In genomic region chr5:33068786-33069185, GRCh38 we compare ENCODE assay signal across 14 cellular contexts.
"Had no signal": no experiment of that assay in that cellular context is flagged by ENCODE, and none has a peak within 500 bp of the region (broad histone marks: within the 10 kb centered on the region; RNA-seq: fewer than 3 reads in every experiment).

No MANE protein-coding gene starts in this region.

- ATAC-seq: activated CD4-positive, CD25-positive, alpha-beta regulatory T cell treated with anti-CD3 and anti-CD28 coated beads, Interleukin-2, amount 50 U/mL, for 24 hours; activated CD8-positive, alpha-beta memory T cell treated with anti-CD3 and anti-CD28 coated beads, Interleukin-2, amount 10 ng/mL, durations not matched to agents 7 days and 5 days; left colon; natural killer cell; right cardiac atrium; stimulated activated effector memory CD8-positive, alpha-beta T cell treated with anti-CD3 and anti-CD28 coated beads, Interleukin-12 subunit alpha, Interleukin-12 subunit beta, amount 100 ng/mL, for 72 hours had no signal

- H3K36me3 Mint-ChIP-seq: activated CD8-positive, alpha-beta memory T cell treated with anti-CD3 and anti-CD28 coated beads, Interleukin-2, amount 10 ng/mL, durations not matched to agents 7 days and 5 days; activated naive CD8-positive, alpha-beta T cell; natural killer cell; stimulated activated effector memory CD8-positive, alpha-beta T cell treated with anti-CD3 and anti-CD28 coated beads, Interleukin-12 subunit alpha, Interleukin-12 subunit beta, amount 100 ng/mL, for 72 hours had no signal

- H3K27ac ChIP-seq: hepatocyte, thyroid gland, uterus had no signal

- H3K27me3 Mint-ChIP-seq: activated CD8-positive, alpha-beta memory T cell treated with anti-CD3 and anti-CD28 coated beads, Interleukin-2, amount 10 ng/mL, durations not matched to agents 7 days and 5 days; activated naive CD8-positive, alpha-beta T cell; activated T-cell treated with anti-CD3 and anti-CD28 coated beads, Interleukin-2, amount 50 U/mL, for 24 hours had no signal

- DNase-seq: activated CD8-positive, alpha-beta memory T cell treated with anti-CD3 and anti-CD28 coated beads, Interleukin-2, amount 10 ng/mL, durations not matched to agents 7 days and 5 days; activated effector memory CD4-positive, alpha-beta T cell treated with Interleukin-2 at 50 U/mL for 16 hours; activated T-cell treated with anti-CD3 and anti-CD28 coated beads, Interleukin-2, amount 50 U/mL, for 24 hours; left colon; natural killer cell; posterior cingulate gyrus; right cardiac atrium; thyroid gland; uterus had no signal

- H3K36me3 ChIP-seq: thyroid gland, uterus had no signal

- H3K9me3 Mint-ChIP-seq: activated T-cell treated with anti-CD3 and anti-CD28 coated beads, Interleukin-2, amount 50 U/mL, for 24 hours had no signal

- H3K4me1 ChIP-seq: thyroid gland, uterus had no signal

- H3K4me3 ChIP-seq: hepatocyte, smooth muscle cell, thyroid gland, uterus had no signal

- H3K4me1 Mint-ChIP-seq: activated CD8-positive, alpha-beta memory T cell treated with anti-CD3 and anti-CD28 coated beads, Interleukin-2, amount 10 ng/mL, durations not matched to agents 7 days and 5 days; natural killer cell; stimulated activated effector memory CD8-positive, alpha-beta T cell treated with anti-CD3 and anti-CD28 coated beads, Interleukin-12 subunit alpha, Interleukin-12 subunit beta, amount 100 ng/mL, for 72 hours had no signal

- H3K27ac Mint-ChIP-seq: activated CD8-positive, alpha-beta memory T cell treated with anti-CD3 and anti-CD28 coated beads, Interleukin-2, amount 10 ng/mL, durations not matched to agents 7 days and 5 days; activated naive CD8-positive, alpha-beta T cell; activated T-cell treated with anti-CD3 and anti-CD28 coated beads, Interleukin-2, amount 50 U/mL, for 24 hours; natural killer cell; stimulated activated effector memory CD8-positive, alpha-beta T cell treated with anti-CD3 and anti-CD28 coated beads, Interleukin-12 subunit alpha, Interleukin-12 subunit beta, amount 100 ng/mL, for 72 hours had no signal

- H3K9me3 ChIP-seq: thyroid gland, uterus had no signal

- H3K27me3 ChIP-seq: hepatocyte, thyroid gland, uterus had no signal

- H3K4me3 Mint-ChIP-seq: activated CD8-positive, alpha-beta memory T cell treated with anti-CD3 and anti-CD28 coated beads, Interleukin-2, amount 10 ng/mL, durations not matched to agents 7 days and 5 days; activated naive CD8-positive, alpha-beta T cell; activated T-cell treated with anti-CD3 and anti-CD28 coated beads, Interleukin-2, amount 50 U/mL, for 24 hours; natural killer cell; stimulated activated effector memory CD8-positive, alpha-beta T cell treated with anti-CD3 and anti-CD28 coated beads, Interleukin-12 subunit alpha, Interleukin-12 subunit beta, amount 100 ng/mL, for 72 hours had no signal
